ENCODE assay signal across 30 cellular contexts in the genomic region with DNA sequence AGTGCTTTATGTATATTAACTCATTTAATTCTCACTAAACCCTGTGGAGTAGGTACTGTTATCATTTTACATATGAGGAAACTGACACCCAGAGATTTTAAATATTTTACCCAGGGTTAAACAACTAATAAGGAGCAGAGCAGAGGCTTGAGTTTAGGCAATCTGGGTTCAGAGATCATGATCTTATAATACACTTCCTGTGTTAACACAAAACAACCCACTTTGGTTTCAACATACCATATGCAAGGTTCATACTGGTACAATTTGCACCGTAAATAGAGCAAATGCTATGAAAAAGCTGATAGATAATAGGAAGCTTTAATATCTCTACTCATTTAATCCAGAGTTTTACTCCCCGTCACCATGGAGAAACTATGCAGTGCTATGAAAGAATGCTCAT.
"Had no signal": no experiment of that assay in that cellular context is flagged by ENCODE, and none has a peak within 500 bp of the region (broad histone marks: within the 10 kb centered on the region; RNA-seq: fewer than 3 reads in every experiment).

No MANE protein-coding gene starts in this region.

- H3K27ac ChIP-seq: adrenal gland, body of pancreas, brain microvascular endothelial cell, breast epithelium, VCaP had no signal

- H3K4me1 ChIP-seq: adrenal gland, body of pancreas, breast epithelium had no signal

- H3K36me3 ChIP-seq: adrenal gland, brain microvascular endothelial cell, breast epithelium had no signal

- H3K27me3 ChIP-seq: adrenal gland, body of pancreas, brain microvascular endothelial cell, breast epithelium had no signal

- H3K9me3 ChIP-seq: adrenal gland, body of pancreas, breast epithelium had no signal

- ATAC-seq: activated CD8-positive, alpha-beta T cell treated with anti-CD3 and anti-CD28 coated beads for 36 hours; activated naive CD4-positive, alpha-beta T cell treated with anti-CD3 and anti-CD28 coated beads, Interleukin-2, amount 50 U/mL, for 72 hours; activated T-cell treated with anti-CD3 and anti-CD28 coated beads, Interleukin-2, amount 50 U/mL, for 4 hours; activated T-cell treated with anti-CD3 and anti-CD28 coated beads, Interleukin-2, amount 50 U/mL, for 72 hours; activated T-helper 17 cell treated with anti-CD3 and anti-CD28 coated beads, Interleukin-2, amount 50 U/mL, for 72 hours; body of pancreas had no signal

- H3K4me3 ChIP-seq: adrenal gland, body of pancreas, breast epithelium had no signal

- DNase-seq: activated B cell treated with CpG ODN at 0.5 μM for 24 hours; activated CD4-positive, alpha-beta memory T cell treated with anti-CD3 and anti-CD28 coated beads for 36 hours; activated CD4-positive, alpha-beta T cell treated with anti-CD3 and anti-CD28 coated beads for 4 hours; activated CD4-positive, alpha-beta T cell treated with anti-CD3 and anti-CD28 coated beads, Interleukin-2, amount 10 ng/mL, durations not matched to agents 24 days and 14 days; activated CD4-positive, alpha-beta T cell treated with anti-CD3 and anti-CD28 coated beads, Interleukin-2, amount 50 U/mL, for 1 hour; activated CD4-positive, alpha-beta T cell treated with anti-CD3 and anti-CD28 coated beads, Interleukin-2, amount 50 U/mL, for 4 hours; activated CD4-positive, CD25-positive, alpha-beta regulatory T cell treated with anti-CD3 and anti-CD28 coated beads, Interleukin-2, amount 50 U/mL, for 72 hours; activated CD8-positive, alpha-beta memory T cell treated with anti-CD3 and anti-CD28 coated beads, Interleukin-2, amount 50 U/mL, for 4 hours; activated CD8-positive, alpha-beta T cell treated with anti-CD3 and anti-CD28 coated beads for 36 hours; activated effector memory CD4-positive, alpha-beta T cell treated with anti-CD3 and anti-CD28 coated beads, Interleukin-2, amount 50 U/mL, for 16 hours; activated gamma-delta T cell treated with Interleukin-2 at 50 U/mL for 16 hours; activated naive CD4-positive, alpha-beta T cell; activated naive CD4-positive, alpha-beta T cell treated with anti-CD3 and anti-CD28 coated beads for 36 hours; activated naive CD4-positive, alpha-beta T cell treated with anti-CD3 and anti-CD28 coated beads, Interleukin-2, amount 50 U/mL, for 16 hours; activated naive CD8-positive, alpha-beta T cell treated with anti-CD3 and anti-CD28 coated beads for 36 hours; activated T-cell treated with anti-CD3 and anti-CD28 coated beads for 4 hours; activated T-cell treated with anti-CD3 and anti-CD28 coated beads, Interleukin-2, amount 50 U/mL, for 1 hour; activated T-cell treated with anti-CD3 and anti-CD28 coated beads, Interleukin-2, amount 50 U/mL, for 4 hours; activated T-cell treated with anti-CD3 and anti-CD28 coated beads, Interleukin-2, amount 50 U/mL, for 72 hours; adrenal gland; amniotic stem cell; aorta; body of pancreas; brain microvascular endothelial cell; central memory CD4-positive, alpha-beta T cell; T-helper 9 cell had no signal
